Comparison of ENCODE assay signal across 9 cellular contexts in genomic region chr14:26917086-26917485, GRCh38.
DNase-seq lines count a peak whose midpoint lies in the region; ATAC-seq, FAIRE-seq and TF ChIP-seq lines count a peak whose summit lies in the region.
"Had no signal": no experiment of that assay in that cellular context is flagged by ENCODE, and none has a peak within 500 bp of the region (broad histone marks: within the 10 kb centered on the region; RNA-seq: fewer than 3 reads in every experiment).

No MANE protein-coding gene starts in this region.

- peak; percentile 75 for TF ChIP-seq CTCF in AG10803 (conservative IDR thresholded peaks at IDR 0.05; ENCODE audit: low read length)
- TF ChIP-seq CTCF in LNCaP clone FGC (IDR thresholded peaks at IDR 0.05; ENCODE audit: control insufficient read depth, extremely low read depth, insufficient read depth) = peak; percentile 44
- peak; percentile 73 for TF ChIP-seq CTCF in endodermal cell (conservative IDR thresholded peaks at IDR 0.05)
- no peak; the same call in 1 of the 2 replicates for TF ChIP-seq CTCF in MM.1S (IDR thresholded peaks at IDR 0.05; ENCODE audit: low read length)

- H3K9me3 ChIP-seq in endodermal cell (ENCODE audit: control insufficient read depth, low read length) (no peaks in the 10 kb centered on the region), MM.1S (replicated peaks; ENCODE audit: insufficient read depth, low read length) (no peaks in the 10 kb centered on the region)

- H4K20me1 ChIP-seq in MM.1S (ENCODE audit: insufficient read depth, low read length) = no peaks in the 10 kb centered on the region

- FAIRE-seq in H54 (lab: Jason Lieb, UNC) = no peak

- no peaks in the 10 kb centered on the region for H3K4me1 ChIP-seq in endodermal cell (ENCODE audit: control insufficient read depth, insufficient read depth, low read length)
- no peaks in the 10 kb centered on the region for H3K4me1 ChIP-seq in MM.1S (ENCODE audit: low read length)

- no peak overlapping the region for H3K27ac ChIP-seq in endodermal cell (ENCODE audit: low read depth, low read length)
- no peak overlapping the region for H3K27ac ChIP-seq in MM.1S (ENCODE audit: low read length)
- H3K27ac ChIP-seq: KMS-11 had no signal

- ATAC-seq in HG03135 (IDR thresholded peaks at IDR 0.05; ENCODE audit: unreplicated experiment) = no peak

- H3F3A ChIP-seq in MM.1S (ENCODE audit: insufficient read depth, low read length) = no peaks in the 10 kb centered on the region

- DNase-seq in AG10803 (ENCODE audit: low read depth) = peak; percentile 53
- DNase-seq in LNCaP clone FGC (ENCODE audit: low read depth) = no peak
- DNase-seq in endodermal cell = no peak
- peak; percentile 47 for DNase-seq in myocyte (ENCODE audit: low read depth)
- no peak for DNase-seq in MM.1S
- no peak for DNase-seq in H54 (ENCODE audit: insufficient read length, low spot score)
- DNase-seq in middle frontal gyrus (ENCODE audit: extremely low spot score, low spot score) = no peak

- no peak overlapping the region for H3K4me3 Mint-ChIP-seq in endodermal cell

- H3K4me3 ChIP-seq in AG10803 (ENCODE audit: low read length) (no peak overlapping the region), LNCaP clone FGC (ENCODE audit: low read depth, low read length) (no peak overlapping the region), endodermal cell (ENCODE audit: low read length) (no peak overlapping the region), MM.1S (ENCODE audit: low read length) (no peak overlapping the region)

- no peak overlapping the region for H3K4me2 ChIP-seq in MM.1S (ENCODE audit: low read depth, low read length)
- H3K4me2 ChIP-seq: KMS-11 had no signal

- H3K79me2 ChIP-seq in MM.1S (ENCODE audit: low read length) = no peaks in the 10 kb centered on the region

- no peaks in the 10 kb centered on the region for H3K27me3 Mint-ChIP-seq in endodermal cell (ENCODE audit: insufficient read depth)

- H3K9me2 ChIP-seq in MM.1S (replicated peaks; ENCODE audit: insufficient read depth, low read length) = no peaks in the 10 kb centered on the region

- no peaks in the 10 kb centered on the region for H3K36me3 Mint-ChIP-seq in endodermal cell (ENCODE audit: low read depth)

- 0% methylated on average over 1 of the region's 1 CpG; no CpG with 5 or more reads in 1 of the 2 experiments for WGBS in endodermal cell (ENCODE audit: insufficient coverage in 1 of 2, insufficient read length in 1 of 2), 2 experiments

- no peaks in the 10 kb centered on the region for H3K27me3 ChIP-seq in endodermal cell (ENCODE audit: control insufficient read depth, insufficient read depth, low read length, poor library complexity, severe bottlenecking)
- H3K27me3 ChIP-seq in MM.1S (replicated peaks; ENCODE audit: insufficient read depth, low read length) = no peaks in the 10 kb centered on the region

- H2AFZ ChIP-seq in MM.1S (ENCODE audit: low read length) = no peak overlapping the region

- H3K9ac ChIP-seq in endodermal cell (ENCODE audit: extremely low read depth, low read length, poor library complexity, severe bottlenecking) = no peak overlapping the region
- H3K9ac ChIP-seq in MM.1S (ENCODE audit: low read length) = no peak overlapping the region
- H3K9ac ChIP-seq: KMS-11 had no signal

- peaks cover 10% of the 10 kb centered on the region for H3K9me3 Mint-ChIP-seq in endodermal cell

- no peak overlapping the region for H3K27ac Mint-ChIP-seq in endodermal cell

- no peak for TF ChIP-seq POLR2A in H54 (IDR thresholded peaks at IDR 0.05; ENCODE audit: low read depth, low read length)

- no peaks in the 10 kb centered on the region for H3K4me1 Mint-ChIP-seq in endodermal cell

- H3K36me3 ChIP-seq in endodermal cell (ENCODE audit: control insufficient read depth, insufficient read depth, low read length) = no peaks in the 10 kb centered on the region
- H3K36me3 ChIP-seq in MM.1S (replicated peaks; ENCODE audit: insufficient read depth, low read length) = no peaks in the 10 kb centered on the region

Comparison
In these comparisons a context has a peak if more than half of its experiments do, and no peak if none do; other contexts are left out.
1. DNase-seq: peak in AG10803 (single experiment) and myocyte (single experiment); none in LNCaP clone FGC (single experiment), endodermal cell (single experiment), MM.1S (single experiment), H54 (single experiment) and middle frontal gyrus (single experiment).